Comparison of ENCODE assay signal across 13 cellular contexts in genomic region chr18:58313491-58314032, GRCh38.
DNase-seq lines count a peak whose midpoint lies in the region; ATAC-seq, FAIRE-seq and TF ChIP-seq lines count a peak whose summit lies in the region.
"Had no signal": no experiment of that assay in that cellular context is flagged by ENCODE, and none has a peak within 500 bp of the region (broad histone marks: within the 10 kb centered on the region; RNA-seq: fewer than 3 reads in every experiment).

No MANE protein-coding gene starts in this region.

- no peak for ATAC-seq in GM19035 (IDR thresholded peaks at IDR 0.05; ENCODE audit: unreplicated experiment)
- ATAC-seq: naive thymus-derived CD8-positive, alpha-beta T cell had no signal

- H3K9ac ChIP-seq in SK-N-SH, result no peak overlapping the region

- no peak for TF ChIP-seq RAD21 in SK-N-SH (IDR thresholded peaks at IDR 0.05; ENCODE audit: low read length)

- H3F3A ChIP-seq in SK-N-SH (replicated peaks; ENCODE audit: insufficient read depth), result peaks cover 5% of the 10 kb centered on the region

- CTCF ChIA-PET in SK-N-SH (lab: Yijun Ruan, JAX), result no interaction called here

- intact Hi-C loops in transverse colon (cut with DNase I; ENCODE audit: low total_unique reads), result no loop called here

- H3K9me3 ChIP-seq in SK-N-SH (no peaks in the 10 kb centered on the region), right atrium auricular region (no peaks in the 10 kb centered on the region), transverse colon (no peaks in the 10 kb centered on the region)
- H3K9me3 ChIP-seq: MG63, tibial nerve had no signal

- TF ChIP-seq CTCF in SK-N-SH (IDR thresholded peaks at IDR 0.05) (no peak), right atrium auricular region (IDR thresholded peaks at IDR 0.05) (no peak), transverse colon (IDR thresholded peaks at IDR 0.05) (no peak)

- TF ChIP-seq POLR2A in transverse colon (IDR thresholded peaks at IDR 0.05) (no peak), GM12892 (IDR thresholded peaks at IDR 0.05; ENCODE audit: low read depth, low read length) (no peak)

- H4K20me1 ChIP-seq in SK-N-SH (ENCODE audit: insufficient read depth), result no peaks in the 10 kb centered on the region

- peak overlapping the region; percentile 5; the same call in 1 of the 2 replicates for H3K4me2 ChIP-seq in SK-N-SH

- POLR2A ChIA-PET in SK-N-SH (lab: Yijun Ruan, JAX), result no interaction called here

- H3K27ac ChIP-seq in SK-N-SH (ENCODE audit: low read depth in 2 of 2, low read length in 1 of 2), result no peak overlapping the region; a peak in 1 of 4 replicates
- peak overlapping the region; percentile 72 to 86 for H3K27ac ChIP-seq in right atrium auricular region
- peak overlapping the region; percentile 57 to 79 (median 68) for H3K27ac ChIP-seq in transverse colon

- no peaks in the 10 kb centered on the region for H3K36me3 ChIP-seq in SK-N-SH (replicated peaks in 1 of 2; ENCODE audit: control insufficient read depth in 1 of 2, insufficient read depth in 2 of 2, low read length in 1 of 2)
- no peaks in the 10 kb centered on the region for H3K36me3 ChIP-seq in right atrium auricular region
- no peaks in the 10 kb centered on the region for H3K36me3 ChIP-seq in transverse colon
- H3K36me3 ChIP-seq: tibial nerve had no signal

- H3K79me2 ChIP-seq in SK-N-SH (ENCODE audit: insufficient read depth), result no peaks in the 10 kb centered on the region

- H3K4me3 ChIP-seq in SK-N-SH (ENCODE audit: low read depth in 2 of 2, low read length in 1 of 2), result no peak overlapping the region
- no peak overlapping the region for H3K4me3 ChIP-seq in right atrium auricular region
- H3K4me3 ChIP-seq in transverse colon, result no peak overlapping the region
- H3K4me3 ChIP-seq: MG63, tibial nerve had no signal

- peaks cover 5 to 13% of the 10 kb centered on the region in 2 experiments; a peak in 2 of 4 replicates for H3K4me1 ChIP-seq in SK-N-SH (ENCODE audit: control insufficient read depth in 1 of 2, insufficient read depth in 2 of 2, low read depth in 1 of 2, low read length in 1 of 2)
- peaks cover 0 to 70% of the 10 kb centered on the region in 2 donors for H3K4me1 ChIP-seq in right atrium auricular region
- H3K4me1 ChIP-seq in transverse colon, result peaks cover 57 to 70% (median 64%) of the 10 kb centered on the region in 4 donors

- DNase-seq in NCI-H1092 treated with DMSO at 0.1 percent for 48 hours (lab: John Stamatoyannopoulos, UW) (peak; percentile 33), NCI-H1092 (lab: John Stamatoyannopoulos, UW) (no peak), SK-N-SH (no peak), right atrium auricular region (ENCODE audit: low spot score) (no peak), transverse colon (peak; percentile 71), GM12892 (ENCODE audit: insufficient read length) (no peak), NCI-H748 treated with DMSO at 0.1 percent for 48 hours (lab: John Stamatoyannopoulos, UW) (no peak)
- DNase-seq: naive thymus-derived CD8-positive, alpha-beta T cell; stimulated activated CD4-positive, alpha-beta T cell treated with anti-CD3 and anti-CD28 coated beads, Interleukin-4, amount 100 ng/mL, for 4 hours had no signal

- H2AFZ ChIP-seq in SK-N-SH (ENCODE audit: low read depth), result no peak overlapping the region

- TF ChIP-seq EP300 in SK-N-SH (IDR thresholded peaks at IDR 0.05; ENCODE audit: borderline replicate concordance in 1 of 2, low read depth in 1 of 2, low read length in 1 of 2), result no peak
- no peak for TF ChIP-seq EP300 in transverse colon (IDR thresholded peaks at IDR 0.05; ENCODE audit: low read depth)

- in situ Hi-C loops in transverse colon (cut with MboI; ENCODE audit: low pct_ligation_motif_present in 1 of 4, low pct_unique_long_range_greater_than_20kb in 1 of 4, low sequenced_read_pairs in 3 of 4), result no loop called here

- H3K27me3 ChIP-seq in SK-N-SH (ENCODE audit: insufficient read depth) (no peaks in the 10 kb centered on the region), right atrium auricular region (no peaks in the 10 kb centered on the region), transverse colon (no peaks in the 10 kb centered on the region)
- H3K27me3 ChIP-seq: MG63, tibial nerve had no signal

- H3K9me2 ChIP-seq in SK-N-SH, result no peaks in the 10 kb centered on the region

- no peak for FAIRE-seq in GM12892 (lab: Jason Lieb, UNC)
- FAIRE-seq: A204.1 had no signal

- WGBS in SK-N-SH (ENCODE audit: low lambda C conversion rate), result 69% methylated on average over 5 of the region's 5 CpGs
- WGBS in transverse colon (ENCODE audit: low coverage in 1 of 2), 2 donors, result 59 to 85% methylated on average over 2 to 5 of the region's 5 CpGs

TF ChIP-seq in SK-N-SH, 30 proteins besides CTCF, POLR2A, EP300 and RAD21:
- TF ChIP-seq SMC3 (IDR thresholded peaks at IDR 0.05; ENCODE audit: low read depth, low read length) (no peak), NFIC (IDR thresholded peaks at IDR 0.05; ENCODE audit: borderline replicate concordance) (peak; percentile 52; the same call in 1 of the 2 replicates), YY1 (IDR thresholded peaks at IDR 0.05; ENCODE audit: low read depth) (no peak)

Comparison
In these comparisons a context has a peak if more than half of its experiments do, and no peak if none do; other contexts are left out.
1. DNase-seq: peak in NCI-H1092 treated with DMSO at 0.1 percent for 48 hours (single experiment) and transverse colon (single experiment); none in NCI-H1092 (single experiment), SK-N-SH (single experiment), right atrium auricular region (single experiment), GM12892 (single experiment) and NCI-H748 treated with DMSO at 0.1 percent for 48 hours (single experiment).
2. H3K27ac ChIP-seq: peak in right atrium auricular region (2 of 2) and transverse colon (4 of 4); none in SK-N-SH (0 of 2).